In genomic region chr11:58527429-58527828, GRCh38 we compare ENCODE assay signal across 15 cellular contexts. TPM values are rescaled to one million over a fixed set of nuclear protein-coding genes. Genes with fewer than 3 reads are reported as not detected.
DNase-seq lines count a peak whose midpoint lies in the region; ATAC-seq lines count a peak whose summit lies in the region.
"Had no signal": no experiment of that assay in that cellular context is flagged by ENCODE, and none has a peak within 500 bp of the region (broad histone marks: within the 10 kb centered on the region; RNA-seq: fewer than 3 reads in every experiment).

No MANE protein-coding gene starts in this region.

- CTCF ChIA-PET in activated CD8-positive, alpha-beta T cell treated with anti-CD3 and anti-CD28 coated beads, Interleukin-2, amount 10 ng/mL, durations not matched to agents 7 days and 5 days (lab: Charles Lee): interaction anchor here (4.5 kb wide), 1 partner anchor 40 kb away, joined by 29 read pairs; no protein-coding TSS in a partner anchor

- peaks cover 25% of the 10 kb centered on the region for H3K36me3 Mint-ChIP-seq in activated naive CD4-positive, alpha-beta T cell treated with anti-CD3 and anti-CD28 coated beads, Interleukin-2, amount 50 U/mL, for 24 hours
- H3K36me3 Mint-ChIP-seq in activated CD8-positive, alpha-beta T cell treated with anti-CD3 and anti-CD28 coated beads, Interleukin-2, amount 10 ng/mL, durations not matched to agents 7 days and 5 days (ENCODE audit: low read depth): peaks cover 63% of the 10 kb centered on the region
- H3K36me3 Mint-ChIP-seq in naive B cell: peaks cover 12 to 21% of the 10 kb centered on the region in 2 donors

- H3K9me3 Mint-ChIP-seq in activated naive CD4-positive, alpha-beta T cell treated with anti-CD3 and anti-CD28 coated beads, Interleukin-2, amount 50 U/mL, for 24 hours: no peaks in the 10 kb centered on the region
- H3K9me3 Mint-ChIP-seq in activated CD8-positive, alpha-beta T cell treated with anti-CD3 and anti-CD28 coated beads, Interleukin-2, amount 10 ng/mL, durations not matched to agents 7 days and 5 days (ENCODE audit: insufficient read depth): no peaks in the 10 kb centered on the region
- no peaks in the 10 kb centered on the region for H3K9me3 Mint-ChIP-seq in naive B cell

- no peak overlapping the region for H3K4me3 Mint-ChIP-seq in activated naive CD4-positive, alpha-beta T cell treated with anti-CD3 and anti-CD28 coated beads, Interleukin-2, amount 50 U/mL, for 24 hours
- H3K4me3 Mint-ChIP-seq in activated CD8-positive, alpha-beta T cell treated with anti-CD3 and anti-CD28 coated beads, Interleukin-2, amount 10 ng/mL, durations not matched to agents 7 days and 5 days: no peak overlapping the region
- H3K4me3 Mint-ChIP-seq in naive B cell: no peak overlapping the region

- H3K4me1 Mint-ChIP-seq in activated naive CD4-positive, alpha-beta T cell treated with anti-CD3 and anti-CD28 coated beads, Interleukin-2, amount 50 U/mL, for 24 hours: peaks cover 61% of the 10 kb centered on the region
- H3K4me1 Mint-ChIP-seq in activated CD8-positive, alpha-beta T cell treated with anti-CD3 and anti-CD28 coated beads, Interleukin-2, amount 10 ng/mL, durations not matched to agents 7 days and 5 days (ENCODE audit: low read depth): peaks cover 66% of the 10 kb centered on the region
- H3K4me1 Mint-ChIP-seq in naive B cell: peaks cover 22 to 47% (median 30%) of the 10 kb centered on the region in 3 donors

- peak overlapping the region; percentile 14 for H3K27ac Mint-ChIP-seq in activated naive CD4-positive, alpha-beta T cell treated with anti-CD3 and anti-CD28 coated beads, Interleukin-2, amount 50 U/mL, for 24 hours
- peak overlapping the region; percentile 27 for H3K27ac Mint-ChIP-seq in activated CD8-positive, alpha-beta T cell treated with anti-CD3 and anti-CD28 coated beads, Interleukin-2, amount 10 ng/mL, durations not matched to agents 7 days and 5 days
- peak overlapping the region in 4 of 6 donors; percentile 15 to 97 (median 86) for H3K27ac Mint-ChIP-seq in naive B cell

- no peak for DNase-seq in activated naive CD4-positive, alpha-beta T cell treated with anti-CD3 and anti-CD28 coated beads, Interleukin-2, amount 50 U/mL, for 16 hours
- no peak for DNase-seq in activated CD8-positive, alpha-beta T cell treated with anti-CD3 and anti-CD28 coated beads, Interleukin-2, amount 10 ng/mL, durations not matched to agents 7 days and 5 days
- DNase-seq in naive B cell: no peak
- no peak for DNase-seq in medulla oblongata (ENCODE audit: extremely low spot score)
- DNase-seq: DND-41, GDM1, NCI-H1436, NCI-H2029 treated with DMSO at 0.1 percent for 48 hours, NCI-H510A treated with DMSO at 0.1 percent for 48 hours had no signal

- POLR2A ChIA-PET in activated CD8-positive, alpha-beta T cell treated with anti-CD3 and anti-CD28 coated beads, Interleukin-2, amount 10 ng/mL, durations not matched to agents 7 days and 5 days (lab: Charles Lee): no interaction called here

- H3K27me3 Mint-ChIP-seq in activated naive CD4-positive, alpha-beta T cell treated with anti-CD3 and anti-CD28 coated beads, Interleukin-2, amount 50 U/mL, for 24 hours: no peaks in the 10 kb centered on the region
- H3K27me3 Mint-ChIP-seq in activated CD8-positive, alpha-beta T cell treated with anti-CD3 and anti-CD28 coated beads, Interleukin-2, amount 10 ng/mL, durations not matched to agents 7 days and 5 days (ENCODE audit: low read depth): no peaks in the 10 kb centered on the region
- no peaks in the 10 kb centered on the region for H3K27me3 Mint-ChIP-seq in naive B cell

- no peak for ATAC-seq in activated CD8-positive, alpha-beta T cell treated with anti-CD3 and anti-CD28 coated beads, Interleukin-2, amount 10 ng/mL, durations not matched to agents 7 days and 5 days
- ATAC-seq in naive B cell (ENCODE audit: low read depth in 2 of 2) (no peak), GM21390 (IDR thresholded peaks at IDR 0.05; ENCODE audit: unreplicated experiment) (no peak), HG02571 (IDR thresholded peaks at IDR 0.05; ENCODE audit: unreplicated experiment) (no peak)
- ATAC-seq: A549, K562 had no signal

RNA-seq across cellular contexts. Expression of gene OR5B21, which starts 19.5 kb away (rescaled TPM):
- total RNA-seq in activated CD8-positive, alpha-beta T cell treated with anti-CD3 and anti-CD28 coated beads, Interleukin-2, amount 10 ng/mL, durations not matched to agents 7 days and 5 days: under 1 TPM; 0.26 to 0.40 TPM
- polyA plus RNA-seq in naive B cell (ENCODE audit: low read depth in 6 of 6): not detected
- total RNA-seq: H1, K562 had no signal
- polyA plus RNA-seq: A549, H1, K562 had no signal

RNA-seq across cellular contexts. Expression of gene LPXN, which starts 48.2 kb away (rescaled TPM):
- 100 to 1,000 TPM; 159 to 169 TPM for total RNA-seq in activated CD8-positive, alpha-beta T cell treated with anti-CD3 and anti-CD28 coated beads, Interleukin-2, amount 10 ng/mL, durations not matched to agents 7 days and 5 days
- 100 to 1,000 TPM in 2 of 6 donors, 10 to 100 TPM in 4; 63.3 to 120 (median 85.8) TPM for polyA plus RNA-seq in naive B cell (ENCODE audit: low read depth in 6 of 6)

RNA-seq across cellular contexts. Expression of gene ZFP91, which starts 51.4 kb away (rescaled TPM):
- 10 to 100 TPM; 59.9 to 60.1 TPM for total RNA-seq in activated CD8-positive, alpha-beta T cell treated with anti-CD3 and anti-CD28 coated beads, Interleukin-2, amount 10 ng/mL, durations not matched to agents 7 days and 5 days
- polyA plus RNA-seq in naive B cell (ENCODE audit: low read depth in 6 of 6): 10 to 100 TPM in 1 of 6 donors, 1 to 10 TPM in 5; 5.4 to 12.4 (median 8.1) TPM

Comparison
In these comparisons a context has a peak if more than half of its experiments do, and no peak if none do; other contexts are left out.
1. H3K27ac Mint-ChIP-seq: peak in every context shown above with its lines; median percentile 86 in naive B cell; 27 in activated CD8-positive, alpha-beta T cell treated with anti-CD3 and anti-CD28 coated beads, Interleukin-2, amount 10 ng/mL, durations not matched to agents 7 days and 5 days; 14 in activated naive CD4-positive, alpha-beta T cell treated with anti-CD3 and anti-CD28 coated beads, Interleukin-2, amount 50 U/mL, for 24 hours.